In genomic region chr15:46251873-46252272, GRCh38 we compare ENCODE assay signal across 1 cellular context.
TF ChIP-seq lines count a peak whose summit lies in the region.

No MANE protein-coding gene starts in this region.

TF ChIP-seq in WTC11, 78 proteins besides CTCF, POLR2A, EP300 and RAD21 (continued from another document):
- TF ChIP-seq, protein P1, sequence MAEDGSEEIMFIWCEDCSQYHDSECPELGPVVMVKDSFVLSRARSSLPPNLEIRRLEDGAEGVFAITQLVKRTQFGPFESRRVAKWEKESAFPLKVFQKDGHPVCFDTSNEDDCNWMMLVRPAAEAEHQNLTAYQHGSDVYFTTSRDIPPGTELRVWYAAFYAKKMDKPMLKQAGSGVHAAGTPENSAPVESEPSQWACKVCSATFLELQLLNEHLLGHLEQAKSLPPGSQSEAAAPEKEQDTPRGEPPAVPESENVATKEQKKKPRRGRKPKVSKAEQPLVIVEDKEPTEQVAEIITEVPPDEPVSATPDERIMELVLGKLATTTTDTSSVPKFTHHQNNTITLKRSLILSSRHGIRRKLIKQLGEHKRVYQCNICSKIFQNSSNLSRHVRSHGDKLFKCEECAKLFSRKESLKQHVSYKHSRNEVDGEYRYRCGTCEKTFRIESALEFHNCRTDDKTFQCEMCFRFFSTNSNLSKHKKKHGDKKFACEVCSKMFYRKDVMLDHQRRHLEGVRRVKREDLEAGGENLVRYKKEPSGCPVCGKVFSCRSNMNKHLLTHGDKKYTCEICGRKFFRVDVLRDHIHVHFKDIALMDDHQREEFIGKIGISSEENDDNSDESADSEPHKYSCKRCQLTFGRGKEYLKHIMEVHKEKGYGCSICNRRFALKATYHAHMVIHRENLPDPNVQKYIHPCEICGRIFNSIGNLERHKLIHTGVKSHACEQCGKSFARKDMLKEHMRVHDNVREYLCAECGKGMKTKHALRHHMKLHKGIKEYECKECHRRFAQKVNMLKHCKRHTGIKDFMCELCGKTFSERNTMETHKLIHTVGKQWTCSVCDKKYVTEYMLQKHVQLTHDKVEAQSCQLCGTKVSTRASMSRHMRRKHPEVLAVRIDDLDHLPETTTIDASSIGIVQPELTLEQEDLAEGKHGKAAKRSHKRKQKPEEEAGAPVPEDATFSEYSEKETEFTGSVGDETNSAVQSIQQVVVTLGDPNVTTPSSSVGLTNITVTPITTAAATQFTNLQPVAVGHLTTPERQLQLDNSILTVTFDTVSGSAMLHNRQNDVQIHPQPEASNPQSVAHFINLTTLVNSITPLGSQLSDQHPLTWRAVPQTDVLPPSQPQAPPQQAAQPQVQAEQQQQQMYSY (CRISPR knock-in tag; IDR thresholded peaks at IDR 0.05): no peak
- no peak for TF ChIP-seq SMAD3 (CRISPR knock-in tag; IDR thresholded peaks at IDR 0.05; ENCODE audit: borderline replicate concordance)
